ENCODE assay signal across 25 cellular contexts in the genomic region with DNA sequence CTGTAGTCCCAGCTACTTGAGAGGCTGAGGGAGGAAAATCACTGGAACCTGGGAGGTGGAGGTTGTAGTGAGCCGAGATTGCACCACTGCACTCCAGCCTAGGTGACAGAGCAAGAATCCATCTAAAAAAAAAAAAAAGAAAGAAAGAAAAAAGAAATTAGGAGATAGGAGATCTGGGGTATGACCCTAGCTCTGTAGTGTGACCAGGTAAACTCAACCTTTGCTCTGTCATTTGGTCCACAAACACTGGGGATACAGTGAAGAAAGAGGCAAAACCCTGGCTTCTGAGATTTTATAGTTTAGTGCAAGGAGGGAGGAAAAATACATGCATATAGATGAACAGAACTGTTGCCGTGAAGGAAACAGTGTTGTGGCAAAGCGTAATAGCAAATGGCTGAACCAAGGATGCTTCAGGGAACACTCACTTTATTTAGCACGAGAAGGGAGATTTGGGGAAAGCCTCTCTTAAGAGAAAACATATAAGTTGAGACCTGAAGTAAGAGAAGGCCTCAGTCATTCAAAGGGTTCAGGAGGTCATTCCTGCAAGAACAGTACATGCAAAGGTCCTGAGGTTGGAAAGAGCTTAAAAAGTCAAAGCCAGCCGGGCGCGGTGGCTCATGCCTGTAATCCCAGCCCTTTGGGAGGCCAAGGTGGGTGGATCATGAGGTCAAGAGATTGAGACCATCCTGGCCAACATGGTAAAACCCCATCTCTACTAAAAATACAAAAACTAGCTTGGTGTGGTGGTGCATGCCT. TPM values are rescaled to one million over a fixed set of nuclear protein-coding genes. Genes with fewer than 3 reads are reported as not detected.
DNase-seq lines count a peak whose midpoint lies in the region; ATAC-seq, FAIRE-seq and TF ChIP-seq lines count a peak whose summit lies in the region.
"Had no signal": no experiment of that assay in that cellular context is flagged by ENCODE, and none has a peak within 500 bp of the region (broad histone marks: within the 10 kb centered on the region; RNA-seq: fewer than 3 reads in every experiment).

No MANE protein-coding gene starts in this region.

- H3K4me3 ChIP-seq in HEK293 (ENCODE audit: low read depth, low read length), result no peak overlapping the region
- no peak overlapping the region for H3K4me3 ChIP-seq in kidney (ENCODE audit: low read length in 2 of 2)
- H3K4me3 ChIP-seq in HepG2 (replicated peaks in 1 of 3; ENCODE audit: insufficient read depth in 1 of 3, low read depth in 2 of 3, low read length in 3 of 3), result no peak overlapping the region; a peak in 1 of 6 replicates
- no peak overlapping the region for H3K4me3 ChIP-seq in right lobe of liver
- H3K4me3 ChIP-seq in H7 (ENCODE audit: insufficient read depth, low read depth, low read length), result no peak overlapping the region
- H3K4me3 ChIP-seq: BLaER1 had no signal

- H3K9me3 ChIP-seq in HEK293 (ENCODE audit: control insufficient read depth, insufficient read depth, low read depth, low read length) (no peaks in the 10 kb centered on the region), kidney (ENCODE audit: control insufficient read depth in 1 of 2, low read length in 2 of 2) (no peaks in the 10 kb centered on the region), HepG2 (ENCODE audit: low read length) (no peaks in the 10 kb centered on the region), right lobe of liver (no peaks in the 10 kb centered on the region)
- H3K9me3 ChIP-seq: BE2C, BLaER1 had no signal

- POLR2A ChIA-PET in HEK293 (lab: Yijun Ruan, JAX) (no interaction called here), HepG2 (lab: Yijun Ruan, JAX) (no interaction called here)

- H3K27ac ChIP-seq in HEK293 (ENCODE audit: extremely low read depth, low read depth, low read length) (no peak overlapping the region), kidney (ENCODE audit: low read depth in 2 of 2, low read length in 2 of 2) (no peak overlapping the region), HepG2 (ENCODE audit: extremely low read length, insufficient read depth, low read length) (peak overlapping the region; percentile 58), right lobe of liver (peak overlapping the region in 1 of 3 donors; percentile 75), foreskin keratinocyte (no peak overlapping the region)
- H3K27ac ChIP-seq: BLaER1 had no signal

- no peaks in the 10 kb centered on the region for H3K36me3 ChIP-seq in HEK293 (ENCODE audit: control insufficient read depth in 2 of 2, insufficient read depth in 1 of 2, low read length in 2 of 2)
- no peaks in the 10 kb centered on the region for H3K36me3 ChIP-seq in kidney (ENCODE audit: control insufficient read depth in 1 of 2, insufficient read depth in 2 of 2, low read length in 2 of 2)
- no peaks in the 10 kb centered on the region for H3K36me3 ChIP-seq in HepG2 (replicated peaks in 1 of 2; ENCODE audit: control insufficient read depth in 1 of 2, insufficient read depth in 2 of 2, low read length in 2 of 2)
- H3K36me3 ChIP-seq in right lobe of liver, result no peaks in the 10 kb centered on the region
- H3K36me3 ChIP-seq in H7 (replicated peaks; ENCODE audit: control insufficient read depth, insufficient read depth, low read length), result no peaks in the 10 kb centered on the region
- H3K36me3 ChIP-seq: BE2C, BLaER1 had no signal

- no TSS peak for BruUV-seq in HepG2 (replicated peaks; lab: Mats Ljungman, UMichigan)

- in situ Hi-C loops in HepG2 (cut with HindIII; ENCODE audit: extremely low pct_ligation_motif_present, low pct_unique_long_range_greater_than_20kb), result no loop called here

- H2AFZ ChIP-seq in HepG2 (ENCODE audit: low read length), result no peak overlapping the region

- ATAC-seq in HepG2 (peak; percentile 61), right lobe of liver (peak; percentile 69 to 89 (median 84)), foreskin keratinocyte (no peak)

- no peaks in the 10 kb centered on the region for H4K20me1 ChIP-seq in HepG2 (ENCODE audit: insufficient read depth, low read length)
- H4K20me1 ChIP-seq: BLaER1 had no signal

- CTCF ChIA-PET in HEK293 (lab: Yijun Ruan, JAX), result interaction anchor here (0.7 to 1.8 kb wide), 2 partner anchors 15 to 168 kb away, joined by 4 to 7 read pairs; no protein-coding TSS in a partner anchor
- CTCF ChIA-PET in HepG2 (lab: Yijun Ruan, JAX; ENCODE audit: low intra/inter-chr PET ratio, low total read pairs), result no interaction called here

- TF ChIP-seq EP300 in HepG2 (IDR thresholded peaks at IDR 0.05; ENCODE audit: low read depth in 2 of 2, low read length in 2 of 2) (peak in 1 of 2 experiments; percentile 41; a peak in 1 of 4 replicates), HepG2 (CRISPR knock-in tag; IDR thresholded peaks at IDR 0.05; ENCODE audit: borderline replicate concordance) (no peak)

- no peaks in the 10 kb centered on the region for H3K4me1 ChIP-seq in HEK293 (ENCODE audit: control insufficient read depth, insufficient read depth, low read length)
- H3K4me1 ChIP-seq in kidney (ENCODE audit: control insufficient read depth in 1 of 2, insufficient read depth in 1 of 2, low read depth in 1 of 2, low read length in 2 of 2), result no peaks in the 10 kb centered on the region
- H3K4me1 ChIP-seq in HepG2 (ENCODE audit: insufficient read depth, low read length), result peaks cover 36% of the 10 kb centered on the region
- H3K4me1 ChIP-seq in right lobe of liver, result peaks cover 0 to 16% (median 4%) of the 10 kb centered on the region in 4 donors
- H3K4me1 ChIP-seq in foreskin keratinocyte, result peaks cover 8% of the 10 kb centered on the region
- H3K4me1 ChIP-seq: BE2C had no signal

- no peaks in the 10 kb centered on the region for H3K79me2 ChIP-seq in HepG2 (ENCODE audit: insufficient read depth, low read length)

- H3K9ac ChIP-seq in kidney (ENCODE audit: low read length in 2 of 2), result no peak overlapping the region
- H3K9ac ChIP-seq in HepG2 (ENCODE audit: insufficient read depth, low read depth, low read length), result no peak overlapping the region
- H3K9ac ChIP-seq: BLaER1 had no signal

- FAIRE-seq in kidney (lab: Jason Lieb, UNC) (no peak), HepG2 (lab: Jason Lieb, UNC) (peak; percentile 59)
- FAIRE-seq: A204.1, D721Med, G401.6, GM12891, GM19239 had no signal

- 35% methylated on average over 7 of the region's 7 CpGs for WGBS in HepG2 (ENCODE audit: low lambda C conversion rate)
- WGBS in right lobe of liver (ENCODE audit: insufficient coverage, low coverage, low lambda C conversion rate, missing lambda C conversion rate), result 55% methylated on average over 4 of the region's 7 CpGs

- TF ChIP-seq CTCF in HEK293 (tag by site-specific recombination; IDR thresholded peaks at IDR 0.05) (no peak), kidney (IDR thresholded peaks at IDR 0.05; ENCODE audit: borderline replicate concordance, extremely low read depth, insufficient read depth) (no peak), HepG2 (CRISPR knock-in tag; IDR thresholded peaks at IDR 0.05) (no peak), right lobe of liver (IDR thresholded peaks at IDR 0.05) (no peak), foreskin keratinocyte (conservative IDR thresholded peaks at IDR 0.05) (no peak)

- DNase-seq in kidney, result peak; percentile 6
- DNase-seq in HepG2 (ENCODE audit: low spot score), result peak; percentile 35
- DNase-seq in right lobe of liver, result no peak
- DNase-seq in NCI-H1694 (lab: John Stamatoyannopoulos, UW), result no peak
- no peak for DNase-seq in H7
- DNase-seq in foreskin keratinocyte, result no peak
- no peak for DNase-seq in erythroblast (lab: John Stamatoyannopoulos, UW)
- DNase-seq: 8988T; ACHN; BE2C; C1 segment of cervical spinal cord; Calu3; CD4-positive, alpha-beta memory T cell; CD4-positive, CD25-positive, alpha-beta regulatory T cell; CD8-positive, alpha-beta memory T cell; COR-L47; DMS79 treated with DMSO at 0.1 percent for 48 hours; GF-D8 had no signal

- TF ChIP-seq RAD21 in HepG2 (CRISPR knock-in tag; IDR thresholded peaks at IDR 0.05), result no peak

- TF ChIP-seq POLR2A in HepG2 (IDR thresholded peaks at IDR 0.05; ENCODE audit: insufficient read depth in 1 of 2, low read depth in 2 of 2, low read length in 2 of 2), result no peak
- no peak for TF ChIP-seq POLR2A in right lobe of liver (IDR thresholded peaks at IDR 0.05)
- TF ChIP-seq POLR2A in erythroblast (IDR thresholded peaks at IDR 0.05; ENCODE audit: low read length), result no peak

- intact Hi-C loops in kidney (cut with DNase I), result no loop called here
- intact Hi-C loops in HepG2 (cut with micrococcal nuclease; ENCODE audit: unreplicated experiment), result no loop called here
- intact Hi-C loops in right lobe of liver (cut with DNase I), result no loop called here

- peak overlapping the region; percentile 68 for H3K4me2 ChIP-seq in HepG2 (ENCODE audit: low read depth, low read length)
- H3K4me2 ChIP-seq: BLaER1 had no signal

- H3K27me3 ChIP-seq in HepG2 (ENCODE audit: control insufficient read depth in 1 of 2, insufficient read depth in 2 of 2, low read length in 2 of 2) (no peaks in the 10 kb centered on the region), right lobe of liver (no peaks in the 10 kb centered on the region), H7 (ENCODE audit: control insufficient read depth, insufficient read depth, low read length) (no peaks in the 10 kb centered on the region), foreskin keratinocyte (no peaks in the 10 kb centered on the region)
- H3K27me3 ChIP-seq: BE2C, BLaER1 had no signal

RNA-seq across cellular contexts. Expression of gene ATXN2, which starts 29.6 kb away (rescaled TPM):
- total RNA-seq in kidney, result 56.5 TPM
- 27.1 TPM for polyA plus RNA-seq in kidney (ENCODE audit: insufficient read depth, low read depth, low replicate concordance)
- total RNA-seq in HepG2 (2016; rRNA removed; fragmentation: Illumina TruSeq; extraction: Trizol), result 15.7 and 18.1 TPM in 2 replicates
- total RNA-seq in HepG2 (2016; cell fraction: cytosol; rRNA removed; fragmentation: Illumina TruSeq; extraction: Trizol; ENCODE audit: low read depth), result 52.9 and 59.4 TPM in 2 replicates
- total RNA-seq in HepG2 (2016; cell fraction: insoluble cytoplasmic fraction; rRNA removed; fragmentation: Illumina TruSeq; extraction: Trizol), result 14.3 and 18.9 TPM in 2 replicates
- total RNA-seq in HepG2 (2016; cell fraction: membrane; rRNA removed; fragmentation: Illumina TruSeq; extraction: Trizol), result 31.8 and 40.2 TPM in 2 replicates
- 36.9 and 41.3 TPM in 2 replicates for total RNA-seq in HepG2 (2016; cell fraction: nucleus; rRNA removed; fragmentation: Illumina TruSeq; extraction: Trizol)
- polyA plus RNA-seq in HepG2 (2011; rRNA removed), result 27.1 and 28.9 TPM in 2 replicates
- 13.7 and 15.2 TPM in 2 replicates for polyA plus RNA-seq in HepG2 (2011; cell fraction: cytosol; rRNA removed)
- polyA plus RNA-seq in HepG2 (2011; cell fraction: nucleus; rRNA removed), result 83.1 and 89.3 TPM in 2 replicates
- polyA plus RNA-seq in HepG2 (2012), result 26.4 and 34.5 TPM in 2 replicates
- polyA plus RNA-seq in HepG2 (2016; cell fraction: cytosol; fragmentation: Illumina TruSeq; extraction: Trizol; ENCODE audit: low read depth), result 2.8 and 2.9 TPM in 2 replicates
- polyA plus RNA-seq in HepG2 (2016; cell fraction: insoluble cytoplasmic fraction; fragmentation: Illumina TruSeq; extraction: Trizol; ENCODE audit: low read depth), result 22.6 and 32.0 TPM in 2 replicates
- 7.3 TPM in 2 replicates for polyA plus RNA-seq in HepG2 (2016; cell fraction: membrane; fragmentation: Illumina TruSeq; extraction: Trizol; ENCODE audit: low read depth)
- polyA plus RNA-seq in HepG2 (2016; cell fraction: nucleus; fragmentation: Illumina TruSeq; extraction: Trizol; ENCODE audit: insufficient read depth, low read depth), result 60.3 and 69.0 TPM in 2 replicates
- 63.2 and 98.9 TPM in 2 replicates for polyA minus RNA-seq in HepG2 (2011; rRNA and poly(A)+ RNA removed; ENCODE audit: low replicate concordance)
- polyA minus RNA-seq in HepG2 (2011; cell fraction: cytosol; rRNA and poly(A)+ RNA removed), result 24.4 and 27.3 TPM in 2 replicates
- polyA minus RNA-seq in HepG2 (2011; cell fraction: nucleus; rRNA and poly(A)+ RNA removed), result 101 and 113 TPM in 2 replicates
- total RNA-seq in right lobe of liver, result 10 to 100 TPM; 19.1 to 39.5 (median 27.6) TPM
- total RNA-seq in H7 (2014; rRNA removed; shearing (Covaris generic)), result 14.4 and 28.7 TPM in 2 replicates
- total RNA-seq in foreskin keratinocyte, result 34.4 and 34.7 TPM in 2 replicates
- polyA plus RNA-seq in foreskin keratinocyte, result 17.3 and 18.9 TPM in 2 replicates

RNA-seq across cellular contexts. Expression of gene BRAP, which starts 57.1 kb away (rescaled TPM):
- total RNA-seq in kidney (17.2 TPM), HepG2 (2016; rRNA removed; fragmentation: Illumina TruSeq; extraction: Trizol) (15.4 and 18.3 TPM in 2 replicates), right lobe of liver (1 to 10 TPM; 5.3 to 8.1 (median 7.5) TPM), foreskin keratinocyte (15.4 and 16.0 TPM in 2 replicates)
- polyA plus RNA-seq in kidney (ENCODE audit: insufficient read depth, low read depth, low replicate concordance) (9.6 TPM), HepG2 (2011; rRNA removed) (8.1 TPM in 2 replicates), foreskin keratinocyte (8.7 and 9.7 TPM in 2 replicates)
- 9.1 and 9.3 TPM in 2 replicates for total RNA-seq in HepG2 (2016; cell fraction: cytosol; rRNA removed; fragmentation: Illumina TruSeq; extraction: Trizol; ENCODE audit: low read depth)
- total RNA-seq in HepG2 (2016; cell fraction: insoluble cytoplasmic fraction; rRNA removed; fragmentation: Illumina TruSeq; extraction: Trizol), result 15.3 and 17.4 TPM in 2 replicates
- 11.0 and 11.6 TPM in 2 replicates for total RNA-seq in HepG2 (2016; cell fraction: membrane; rRNA removed; fragmentation: Illumina TruSeq; extraction: Trizol)
- total RNA-seq in HepG2 (2016; cell fraction: nucleus; rRNA removed; fragmentation: Illumina TruSeq; extraction: Trizol), result 7.4 and 9.6 TPM in 2 replicates
- polyA plus RNA-seq in HepG2 (2011; cell fraction: cytosol; rRNA removed), result 7.1 and 9.2 TPM in 2 replicates
- polyA plus RNA-seq in HepG2 (2011; cell fraction: nucleus; rRNA removed), result 3.7 and 5.1 TPM in 2 replicates
- 7.4 and 7.7 TPM in 2 replicates for polyA plus RNA-seq in HepG2 (2012)
- 4.6 and 4.9 TPM in 2 replicates for polyA plus RNA-seq in HepG2 (2016; cell fraction: cytosol; fragmentation: Illumina TruSeq; extraction: Trizol; ENCODE audit: low read depth)
- polyA plus RNA-seq in HepG2 (2016; cell fraction: insoluble cytoplasmic fraction; fragmentation: Illumina TruSeq; extraction: Trizol; ENCODE audit: low read depth), result 16.9 and 18.1 TPM in 2 replicates
- polyA plus RNA-seq in HepG2 (2016; cell fraction: membrane; fragmentation: Illumina TruSeq; extraction: Trizol; ENCODE audit: low read depth), result 6.8 and 7.2 TPM in 2 replicates
- 12.3 and 12.5 TPM in 2 replicates for polyA plus RNA-seq in HepG2 (2016; cell fraction: nucleus; fragmentation: Illumina TruSeq; extraction: Trizol; ENCODE audit: insufficient read depth, low read depth)
- 11.3 and 27.4 TPM in 2 replicates for polyA minus RNA-seq in HepG2 (2011; rRNA and poly(A)+ RNA removed; ENCODE audit: low replicate concordance)
- polyA minus RNA-seq in HepG2 (2011; cell fraction: cytosol; rRNA and poly(A)+ RNA removed), result 8.6 and 10.2 TPM in 2 replicates
- 11.1 and 13.4 TPM in 2 replicates for polyA minus RNA-seq in HepG2 (2011; cell fraction: nucleus; rRNA and poly(A)+ RNA removed)
- 15.6 and 20.4 TPM in 2 replicates for total RNA-seq in H7 (2014; rRNA removed; shearing (Covaris generic))

RNA-seq across cellular contexts. Expression of gene ACAD10, which starts 57.2 kb away (rescaled TPM):
- total RNA-seq in kidney (33.7 TPM), HepG2 (2016; rRNA removed; fragmentation: Illumina TruSeq; extraction: Trizol) (4.7 and 15.2 TPM in 2 replicates), right lobe of liver (10 to 100 TPM; 24.7 to 41.7 (median 26.8) TPM), foreskin keratinocyte (11.2 and 12.3 TPM in 2 replicates)
- polyA plus RNA-seq in kidney (ENCODE audit: insufficient read depth, low read depth, low replicate concordance) (47.0 TPM), HepG2 (2011; rRNA removed) (16.3 and 20.5 TPM in 2 replicates), foreskin keratinocyte (6.6 and 6.9 TPM in 2 replicates)
- 6.6 and 7.1 TPM in 2 replicates for total RNA-seq in HepG2 (2016; cell fraction: cytosol; rRNA removed; fragmentation: Illumina TruSeq; extraction: Trizol; ENCODE audit: low read depth)
- total RNA-seq in HepG2 (2016; cell fraction: insoluble cytoplasmic fraction; rRNA removed; fragmentation: Illumina TruSeq; extraction: Trizol), result 4.6 and 15.0 TPM in 2 replicates
- total RNA-seq in HepG2 (2016; cell fraction: membrane; rRNA removed; fragmentation: Illumina TruSeq; extraction: Trizol), result 4.4 and 7.0 TPM in 2 replicates
- total RNA-seq in HepG2 (2016; cell fraction: nucleus; rRNA removed; fragmentation: Illumina TruSeq; extraction: Trizol), result 21.7 and 22.3 TPM in 2 replicates
- 5.7 and 7.8 TPM in 2 replicates for polyA plus RNA-seq in HepG2 (2011; cell fraction: cytosol; rRNA removed)
- polyA plus RNA-seq in HepG2 (2011; cell fraction: nucleus; rRNA removed), result 121 and 145 TPM in 2 replicates
- 15.1 and 17.6 TPM in 2 replicates for polyA plus RNA-seq in HepG2 (2012)
- 0.63 and 0.75 TPM in 2 replicates for polyA plus RNA-seq in HepG2 (2016; cell fraction: cytosol; fragmentation: Illumina TruSeq; extraction: Trizol; ENCODE audit: low read depth)
- polyA plus RNA-seq in HepG2 (2016; cell fraction: insoluble cytoplasmic fraction; fragmentation: Illumina TruSeq; extraction: Trizol; ENCODE audit: low read depth), result 2.6 and 3.0 TPM in 2 replicates
- polyA plus RNA-seq in HepG2 (2016; cell fraction: membrane; fragmentation: Illumina TruSeq; extraction: Trizol; ENCODE audit: low read depth), result 1.0 and 1.6 TPM in 2 replicates
- 32.8 and 40.3 TPM in 2 replicates for polyA plus RNA-seq in HepG2 (2016; cell fraction: nucleus; fragmentation: Illumina TruSeq; extraction: Trizol; ENCODE audit: insufficient read depth, low read depth)
- 35.4 and 39.1 TPM in 2 replicates for polyA minus RNA-seq in HepG2 (2011; rRNA and poly(A)+ RNA removed; ENCODE audit: low replicate concordance)
- 11.3 and 12.3 TPM in 2 replicates for polyA minus RNA-seq in HepG2 (2011; cell fraction: cytosol; rRNA and poly(A)+ RNA removed)
- 49.6 and 61.3 TPM in 2 replicates for polyA minus RNA-seq in HepG2 (2011; cell fraction: nucleus; rRNA and poly(A)+ RNA removed)
- total RNA-seq in H7 (2014; rRNA removed; shearing (Covaris generic)), result 20.7 and 24.5 TPM in 2 replicates

Comparison
In these comparisons a context has a peak if more than half of its experiments do, and no peak if none do; other contexts are left out.
1. DNase-seq: peak in kidney (single experiment) and HepG2 (single experiment); none in right lobe of liver (0 of 3), NCI-H1694 (single experiment), H7 (single experiment), foreskin keratinocyte (0 of 2) and erythroblast (0 of 2).
2. Of the 63 proteins assayed by ChIP-seq in both HepG2 and HEK293: peak only in HepG2: ZNF362 and ZNF629; only in HEK293: none; in both: none; in neither: 61.